In genomic region chr7:514651-515598, GRCh38 we compare ENCODE assay signal across 10 cellular contexts. TPM values are rescaled to one million over a fixed set of nuclear protein-coding genes. Genes with fewer than 3 reads are reported as not detected.
DNase-seq lines count a peak whose midpoint lies in the region; ATAC-seq lines count a peak whose summit lies in the region.
"Had no signal": no experiment of that assay in that cellular context is flagged by ENCODE, and none has a peak within 500 bp of the region (broad histone marks: within the 10 kb centered on the region; RNA-seq: fewer than 3 reads in every experiment).

No MANE protein-coding gene starts in this region.

- H3K4me3 Mint-ChIP-seq in activated CD8-positive, alpha-beta memory T cell treated with anti-CD3 and anti-CD28 coated beads, Interleukin-2, amount 10 ng/mL, durations not matched to agents 7 days and 5 days: no peak overlapping the region

- peaks cover 17% of the 10 kb centered on the region for H3K4me1 Mint-ChIP-seq in activated CD8-positive, alpha-beta memory T cell treated with anti-CD3 and anti-CD28 coated beads, Interleukin-2, amount 10 ng/mL, durations not matched to agents 7 days and 5 days

- H3K27ac ChIP-seq in angular gyrus (ENCODE audit: low read depth, low read length) (peak overlapping the region; percentile 37), temporal lobe (ENCODE audit: low read depth, low read length) (peak overlapping the region; percentile 61)

- ATAC-seq in activated CD8-positive, alpha-beta memory T cell treated with anti-CD3 and anti-CD28 coated beads, Interleukin-2, amount 10 ng/mL, durations not matched to agents 7 days and 5 days: no peak

- no peaks in the 10 kb centered on the region for H3K36me3 Mint-ChIP-seq in activated CD8-positive, alpha-beta memory T cell treated with anti-CD3 and anti-CD28 coated beads, Interleukin-2, amount 10 ng/mL, durations not matched to agents 7 days and 5 days

- CTCF ChIA-PET in activated CD8-positive, alpha-beta memory T cell treated with anti-CD3 and anti-CD28 coated beads, Interleukin-2, amount 10 ng/mL, durations not matched to agents 7 days and 5 days (lab: Charles Lee): no interaction called here

- no peak overlapping the region for H3K27ac Mint-ChIP-seq in activated CD8-positive, alpha-beta memory T cell treated with anti-CD3 and anti-CD28 coated beads, Interleukin-2, amount 10 ng/mL, durations not matched to agents 7 days and 5 days

- no peaks in the 10 kb centered on the region for H3K9me3 Mint-ChIP-seq in activated CD8-positive, alpha-beta memory T cell treated with anti-CD3 and anti-CD28 coated beads, Interleukin-2, amount 10 ng/mL, durations not matched to agents 7 days and 5 days (ENCODE audit: low read depth)

- H3K27me3 Mint-ChIP-seq in activated CD8-positive, alpha-beta memory T cell treated with anti-CD3 and anti-CD28 coated beads, Interleukin-2, amount 10 ng/mL, durations not matched to agents 7 days and 5 days: peaks cover 29% of the 10 kb centered on the region

- peak; percentile 59 for DNase-seq in activated CD8-positive, alpha-beta memory T cell treated with anti-CD3 and anti-CD28 coated beads, Interleukin-2, amount 50 U/mL, for 48 hours
- DNase-seq in activated CD8-positive, alpha-beta memory T cell treated with anti-CD3 and anti-CD28 coated beads, Interleukin-2, amount 10 ng/mL, durations not matched to agents 7 days and 5 days: no peak
- peak; percentile 70 for DNase-seq in iPS-NIHi11 (ENCODE audit: low spot score)
- DNase-seq in NOMO-1 treated with DMSO at 0.1 percent for 48 hours (lab: John Stamatoyannopoulos, UW; ENCODE audit: unreplicated experiment): no peak
- no peak for DNase-seq in HuH-7 (ENCODE audit: low spot score)
- DNase-seq in cerebellum (ENCODE audit: low spot score): no peak
- DNase-seq: BE2C, NCI-H1436 treated with DMSO at 0.1 percent for 48 hours had no signal

RNA-seq across cellular contexts. Expression of gene PDGFA, which starts 4.7 kb away (rescaled TPM):
- 1 to 10 TPM in 1 of 2 experiments, under 1 TPM in 1; 0.67 to 2.3 TPM for total RNA-seq in activated CD8-positive, alpha-beta memory T cell treated with anti-CD3 and anti-CD28 coated beads, Interleukin-2, amount 10 ng/mL, durations not matched to agents 7 days and 5 days
- total RNA-seq in temporal lobe (19.7 TPM), cerebellum (14.5 TPM)

Comparison
In these comparisons a context has a peak if more than half of its experiments do, and no peak if none do; other contexts are left out.
1. DNase-seq: peak in activated CD8-positive, alpha-beta memory T cell treated with anti-CD3 and anti-CD28 coated beads, Interleukin-2, amount 50 U/mL, for 48 hours (single experiment) and iPS-NIHi11 (single experiment); none in activated CD8-positive, alpha-beta memory T cell treated with anti-CD3 and anti-CD28 coated beads, Interleukin-2, amount 10 ng/mL, durations not matched to agents 7 days and 5 days (single experiment), NOMO-1 treated with DMSO at 0.1 percent for 48 hours (single experiment), HuH-7 (single experiment) and cerebellum (single experiment).